In genomic region chr11:18699848-18700261, GRCh38 we compare ENCODE assay signal across 8 cellular contexts. TPM values are rescaled to one million over a fixed set of nuclear protein-coding genes. Genes with fewer than 3 reads are reported as not detected.
DNase-seq lines count a peak whose midpoint lies in the region; ATAC-seq and TF ChIP-seq lines count a peak whose summit lies in the region.

No MANE protein-coding gene starts in this region.

- H3K36me3 ChIP-seq in mucosa of rectum (ENCODE audit: control insufficient read depth in 2 of 2, insufficient read depth in 2 of 2, low read length in 2 of 2), result no peaks in the 10 kb centered on the region
- peaks cover 0 to 19% (median 18%) of the 10 kb centered on the region in 3 donors for H3K36me3 ChIP-seq in tibial artery
- no peaks in the 10 kb centered on the region for H3K36me3 ChIP-seq in prostate gland

- WGBS in prostate gland, result 66% methylated on average over 3 of the region's 3 CpGs

- H3K4me1 ChIP-seq in mucosa of rectum (ENCODE audit: control insufficient read depth in 2 of 2, insufficient read depth in 2 of 2, low read length in 2 of 2) (peaks cover 0 to 2% of the 10 kb centered on the region in 2 donors), tibial artery (peaks cover 0 to 32% (median 6%) of the 10 kb centered on the region in 4 donors), prostate gland (replicated peaks) (no peaks in the 10 kb centered on the region)

- DNase-seq in activated CD8-positive, alpha-beta memory T cell treated with anti-CD3 and anti-CD28 coated beads, Interleukin-2, amount 10 ng/mL, durations not matched to agents 7 days and 5 days, result no peak
- no peak for DNase-seq in activated CD8-positive, alpha-beta memory T cell treated with anti-CD3 and anti-CD28 coated beads, Interleukin-2, amount 50 U/mL, for 48 hours
- DNase-seq in tibial artery, result peak; percentile 59 to 74
- no peak for DNase-seq in omental fat pad (ENCODE audit: low spot score)
- DNase-seq in prostate gland (ENCODE audit: low spot score), result no peak
- DNase-seq in stimulated activated CD4-positive, alpha-beta T cell treated with anti-CD3 and anti-CD28 coated beads, Interleukin-2, amount 100 ng/mL, for 24 hours, result no peak

- intact Hi-C loops in tibial artery (cut with DNase I; ENCODE audit: low total_unique reads) (no loop called here), prostate gland (cut with DNase I) (loop anchor here (5.0 kb wide), 2 partner anchors 68 to 378 kb away; partner anchors contain the start of genes GTF2H1, HPS5 and SPTY2D1)

- H3K9me3 ChIP-seq in mucosa of rectum (ENCODE audit: control insufficient read depth in 2 of 2, low read length in 2 of 2) (no peaks in the 10 kb centered on the region), tibial artery (no peaks in the 10 kb centered on the region), prostate gland (no peaks in the 10 kb centered on the region)

- TF ChIP-seq POLR2A in prostate gland (IDR thresholded peaks at IDR 0.05), result no peak

- CTCF ChIA-PET in activated CD8-positive, alpha-beta memory T cell treated with anti-CD3 and anti-CD28 coated beads, Interleukin-2, amount 10 ng/mL, durations not matched to agents 7 days and 5 days (lab: Charles Lee), result interaction anchor here (1.3 to 1.4 kb wide), 2 partner anchors 23 to 585 kb away, joined by 3 read pairs; no protein-coding TSS in a partner anchor

- no peak overlapping the region for H3K9ac ChIP-seq in mucosa of rectum (ENCODE audit: low read depth in 1 of 2, low read length in 2 of 2)

- ATAC-seq in activated CD8-positive, alpha-beta memory T cell treated with anti-CD3 and anti-CD28 coated beads, Interleukin-2, amount 10 ng/mL, durations not matched to agents 7 days and 5 days, result no peak
- ATAC-seq in omental fat pad (ENCODE audit: low FRiP score), result no peak

- no peaks in the 10 kb centered on the region for H3K36me3 Mint-ChIP-seq in activated CD8-positive, alpha-beta memory T cell treated with anti-CD3 and anti-CD28 coated beads, Interleukin-2, amount 10 ng/mL, durations not matched to agents 7 days and 5 days
- no peaks in the 10 kb centered on the region for H3K36me3 Mint-ChIP-seq in brain

- peaks cover 6% of the 10 kb centered on the region for H3K4me1 Mint-ChIP-seq in activated CD8-positive, alpha-beta memory T cell treated with anti-CD3 and anti-CD28 coated beads, Interleukin-2, amount 10 ng/mL, durations not matched to agents 7 days and 5 days
- H3K4me1 Mint-ChIP-seq in brain, result peaks cover 34% of the 10 kb centered on the region

- H3K27me3 ChIP-seq in mucosa of rectum (ENCODE audit: control insufficient read depth in 2 of 2, insufficient read depth in 2 of 2, low read length in 2 of 2) (peaks cover 0 to 4% of the 10 kb centered on the region in 2 donors), tibial artery (no peaks in the 10 kb centered on the region), prostate gland (replicated peaks; ENCODE audit: insufficient read depth) (no peaks in the 10 kb centered on the region)

- no peaks in the 10 kb centered on the region for H3K9me3 Mint-ChIP-seq in activated CD8-positive, alpha-beta memory T cell treated with anti-CD3 and anti-CD28 coated beads, Interleukin-2, amount 10 ng/mL, durations not matched to agents 7 days and 5 days (ENCODE audit: low read depth)
- peaks cover 0 to 5% (median 0%) of the 10 kb centered on the region in 5 experiments for H3K9me3 Mint-ChIP-seq in brain

- TF ChIP-seq CTCF in brain (conservative IDR thresholded peaks at IDR 0.05) (no peak), tibial artery (IDR thresholded peaks at IDR 0.05) (no peak), omental fat pad (IDR thresholded peaks at IDR 0.05) (no peak), prostate gland (IDR thresholded peaks at IDR 0.05) (no peak)

- H3K27ac ChIP-seq in mucosa of rectum (ENCODE audit: low read depth in 2 of 2, low read length in 2 of 2) (peak overlapping the region; percentile 2 to 27), tibial artery (peak overlapping the region in 1 of 2 donors; percentile 68), prostate gland (no peak overlapping the region)

- H3K27ac Mint-ChIP-seq in activated CD8-positive, alpha-beta memory T cell treated with anti-CD3 and anti-CD28 coated beads, Interleukin-2, amount 10 ng/mL, durations not matched to agents 7 days and 5 days, result no peak overlapping the region
- H3K27ac Mint-ChIP-seq in brain, result peak overlapping the region; percentile 42 to 65 (median 60)

- H3K4me3 ChIP-seq in mucosa of rectum (ENCODE audit: low read length in 2 of 2) (peak overlapping the region; percentile 60 to 70), tibial artery (peak overlapping the region; percentile 83), prostate gland (no peak overlapping the region)

- peak overlapping the region; percentile 66 for H3K4me3 Mint-ChIP-seq in activated CD8-positive, alpha-beta memory T cell treated with anti-CD3 and anti-CD28 coated beads, Interleukin-2, amount 10 ng/mL, durations not matched to agents 7 days and 5 days
- peak overlapping the region; percentile 83 to 95 (median 91) for H3K4me3 Mint-ChIP-seq in brain

- H3K27me3 Mint-ChIP-seq in activated CD8-positive, alpha-beta memory T cell treated with anti-CD3 and anti-CD28 coated beads, Interleukin-2, amount 10 ng/mL, durations not matched to agents 7 days and 5 days, result peaks cover 16% of the 10 kb centered on the region
- H3K27me3 Mint-ChIP-seq in brain, result peaks cover 24% of the 10 kb centered on the region

RNA-seq across cellular contexts. Expression of gene TMEM86A, which starts 1.3 kb away (rescaled TPM):
- under 1 TPM; 0.93 to 0.98 TPM for total RNA-seq in activated CD8-positive, alpha-beta memory T cell treated with anti-CD3 and anti-CD28 coated beads, Interleukin-2, amount 10 ng/mL, durations not matched to agents 7 days and 5 days
- 2.6 TPM for polyA plus RNA-seq in brain (ENCODE audit: insufficient read depth, low read depth, low replicate concordance)
- total RNA-seq in omental fat pad (1 to 10 TPM; 3.4 to 8.3 (median 5.8) TPM), prostate gland (1 to 10 TPM; 3.2 to 6.5 TPM)

RNA-seq across cellular contexts. Expression of gene IGSF22, which starts 26.1 kb away (rescaled TPM):
- total RNA-seq in activated CD8-positive, alpha-beta memory T cell treated with anti-CD3 and anti-CD28 coated beads, Interleukin-2, amount 10 ng/mL, durations not matched to agents 7 days and 5 days, result under 1 TPM; 0.35 to 0.64 TPM
- not detected for polyA plus RNA-seq in brain (ENCODE audit: insufficient read depth, low read depth, low replicate concordance)
- under 1 TPM in 2 of 4 donors, not detected in 2; 0.13 to 0.24 TPM for total RNA-seq in omental fat pad
- total RNA-seq in prostate gland, result 1 to 10 TPM in 1 of 2 donors, under 1 TPM in 1; 0.82 to 1.1 TPM

Comparison
In these comparisons a context has a peak if more than half of its experiments do, and no peak if none do; other contexts are left out.
1. DNase-seq: peak in tibial artery (2 of 2); none in activated CD8-positive, alpha-beta memory T cell treated with anti-CD3 and anti-CD28 coated beads, Interleukin-2, amount 10 ng/mL, durations not matched to agents 7 days and 5 days (single experiment), activated CD8-positive, alpha-beta memory T cell treated with anti-CD3 and anti-CD28 coated beads, Interleukin-2, amount 50 U/mL, for 48 hours (single experiment), omental fat pad (single experiment), prostate gland (single experiment) and stimulated activated CD4-positive, alpha-beta T cell treated with anti-CD3 and anti-CD28 coated beads, Interleukin-2, amount 100 ng/mL, for 24 hours (0 of 2).
2. H3K27ac ChIP-seq: peak in mucosa of rectum (2 of 2); none in prostate gland (0 of 2).
3. H3K4me3 ChIP-seq: peak in mucosa of rectum (2 of 2) and tibial artery (2 of 2); none in prostate gland (0 of 2).